ENCODE assay signal across 4 cellular contexts in genomic region chr19:6326815-6327214, GRCh38.
TF ChIP-seq lines count a peak whose summit lies in the region.

No MANE protein-coding gene starts in this region.

TF ChIP-seq in SK-N-SH treated with all-trans-retinoic acid at 6 μM for 48 hours, 23 proteins besides CTCF, POLR2A, EP300 and RAD21:
- no peak for TF ChIP-seq CREB5 (CRISPR knock-in tag; IDR thresholded peaks at IDR 0.05; ENCODE audit: low read depth)
- TF ChIP-seq ZFP3 (CRISPR knock-in tag; IDR thresholded peaks at IDR 0.05), result peak; percentile 94
TF ChIP-seq in SK-N-SH treated with all-trans-retinoic acid at 6 μM for 48 hours: peak in this region for 1.

TF ChIP-seq in SK-N-SH, 30 proteins besides CTCF, POLR2A, EP300 and RAD21:
- TF ChIP-seq CHD2 (IDR thresholded peaks at IDR 0.05; ENCODE audit: low read length, partially characterized antibody), result no peak
- TF ChIP-seq NRF1 (IDR thresholded peaks at IDR 0.05; ENCODE audit: low read depth, low read length), result no peak
- TF ChIP-seq FOSL2 (IDR thresholded peaks at IDR 0.05; ENCODE audit: borderline replicate concordance, low read depth), result no peak
- TF ChIP-seq ELF1 (IDR thresholded peaks at IDR 0.05), result no peak
- no peak for TF ChIP-seq MEF2A (IDR thresholded peaks at IDR 0.05; ENCODE audit: borderline replicate concordance, low read depth)
- TF ChIP-seq GABPA (IDR thresholded peaks at IDR 0.05; ENCODE audit: low read depth), result no peak
- TF ChIP-seq JUND (IDR thresholded peaks at IDR 0.05), result no peak
- TF ChIP-seq FOXJ3 (CRISPR knock-in tag; IDR thresholded peaks at IDR 0.05), result no peak
- no peak for TF ChIP-seq TAF1 (IDR thresholded peaks at IDR 0.05; ENCODE audit: borderline replicate concordance, low read depth, low read length)
- no peak for TF ChIP-seq POLR2AphosphoS5 (IDR thresholded peaks at IDR 0.05; ENCODE audit: low read depth, low read length)
- TF ChIP-seq USF2 (IDR thresholded peaks at IDR 0.05; ENCODE audit: borderline replicate concordance, low read depth, low read length), result no peak

TF ChIP-seq in GM23338, 12 proteins besides CTCF, POLR2A, EP300 and RAD21:
- no peak for TF ChIP-seq NANOG (IDR thresholded peaks at IDR 0.05; ENCODE audit: borderline replicate concordance)
- no peak for TF ChIP-seq ZNF114 (CRISPR knock-in tag; IDR thresholded peaks at IDR 0.05)
- TF ChIP-seq EZH2phosphoT487 (IDR thresholded peaks at IDR 0.05; ENCODE audit: unreplicated experiment), result no peak
- no peak for TF ChIP-seq ETS1 (IDR thresholded peaks at IDR 0.05)
- TF ChIP-seq POLR2AphosphoS5 (IDR thresholded peaks at IDR 0.05; ENCODE audit: low read depth), result no peak
- TF ChIP-seq ZNF331 (CRISPR knock-in tag; IDR thresholded peaks at IDR 0.05; ENCODE audit: low read depth), result no peak
- no peak for TF ChIP-seq JUNB (IDR thresholded peaks at IDR 0.05; ENCODE audit: unreplicated experiment)

TF ChIP-seq in K562, 482 proteins besides CTCF, POLR2A, EP300 and RAD21:
- TF ChIP-seq ZNF644 (tag; IDR thresholded peaks at IDR 0.05; ENCODE audit: low read depth) (no peak), REST (CRISPR knock-in tag; IDR thresholded peaks at IDR 0.05; ENCODE audit: low read depth) (no peak), ZNF436 (CRISPR knock-in tag; IDR thresholded peaks at IDR 0.05) (no peak), CBFB (CRISPR knock-in tag; IDR thresholded peaks at IDR 0.05) (no peak), ID3 (CRISPR knock-in tag; IDR thresholded peaks at IDR 0.05) (no peak), ID3 (tag; IDR thresholded peaks at IDR 0.05) (no peak), SETDB1 (IDR thresholded peaks at IDR 0.05; ENCODE audit: low read length) (no peak), ZNF146 (CRISPR knock-in tag; IDR thresholded peaks at IDR 0.05; ENCODE audit: unreplicated experiment) (no peak), SP2 (IDR thresholded peaks at IDR 0.05; ENCODE audit: extremely low read depth, low read depth, low read length, poor library complexity, severe bottlenecking) (no peak), CREBBP (IDR thresholded peaks at IDR 0.05; ENCODE audit: low read depth, low read length) (no peak), NKRF (IDR thresholded peaks at IDR 0.05; ENCODE audit: borderline replicate concordance) (no peak), ZNF311 (CRISPR knock-in tag; IDR thresholded peaks at IDR 0.05) (no peak), HOXB6 (CRISPR knock-in tag; IDR thresholded peaks at IDR 0.05; ENCODE audit: borderline replicate concordance) (no peak)
TF ChIP-seq in K562: peak in this region for 0.
